In the genomic region with DNA sequence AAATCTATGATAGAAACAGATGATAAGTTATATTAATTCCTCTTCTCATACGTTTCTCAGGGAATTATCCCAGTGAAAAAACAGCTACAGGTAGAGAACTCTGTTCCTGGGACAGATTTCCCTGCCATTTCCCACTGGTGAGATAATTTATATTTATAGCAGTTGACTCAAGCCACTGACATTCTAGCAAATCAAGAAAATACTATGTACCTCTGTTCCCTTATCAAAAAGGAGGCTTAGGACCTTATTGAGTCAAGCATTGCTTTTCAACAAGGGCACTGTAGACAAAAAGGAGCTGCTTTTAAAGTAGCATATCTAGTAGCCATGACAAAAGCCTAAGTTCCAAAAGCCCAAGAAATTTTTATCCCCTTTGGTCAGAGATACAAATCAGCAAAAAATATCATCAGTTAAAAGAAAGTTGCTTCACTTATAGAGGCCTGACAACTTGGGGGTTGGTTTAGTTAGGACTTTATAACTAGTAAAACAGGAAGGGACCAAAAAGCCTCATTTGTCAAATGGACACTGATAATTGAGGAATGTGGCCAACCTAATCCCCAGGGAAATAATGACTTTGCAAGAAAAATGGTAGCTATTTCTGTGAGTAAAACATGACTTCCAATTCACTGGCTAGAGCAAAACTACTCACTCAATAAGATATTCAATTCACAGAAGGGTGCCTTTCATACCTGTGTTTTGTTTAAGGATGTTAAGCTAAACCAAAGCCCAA, we compare ENCODE assay signal across 18 cellular contexts.
"Had no signal": no experiment of that assay in that cellular context is flagged by ENCODE, and none has a peak within 500 bp of the region (broad histone marks: within the 10 kb centered on the region; RNA-seq: fewer than 3 reads in every experiment).

No MANE protein-coding gene starts in this region.

- ATAC-seq: activated CD8-positive, alpha-beta memory T cell treated with anti-CD3 and anti-CD28 coated beads, Interleukin-2, amount 10 ng/mL, durations not matched to agents 7 days and 5 days; activated T-helper 17 cell treated with anti-CD3 and anti-CD28 coated beads, Interleukin-2, amount 50 U/mL, for 72 hours; effector memory CD8-positive, alpha-beta T cell; gastrocnemius medialis; heart left ventricle; left lung; sciatic nerve; stimulated activated effector memory CD8-positive, alpha-beta T cell treated with anti-CD3 and anti-CD28 coated beads, Interleukin-12 subunit alpha, Interleukin-12 subunit beta, amount 100 ng/mL, for 72 hours; T-cell had no signal

- H3K4me3 ChIP-seq: gastrocnemius medialis, heart left ventricle, left lung, SK-N-MC had no signal

- H3K27me3 ChIP-seq: gastrocnemius medialis, heart left ventricle, left lung had no signal

- H3K9me3 ChIP-seq: gastrocnemius medialis had no signal

- H3K36me3 ChIP-seq: gastrocnemius medialis, heart left ventricle, left lung had no signal

- DNase-seq: activated B cell treated with CpG ODN at 0.5 μM for 24 hours; activated CD4-positive, alpha-beta memory T cell treated with anti-CD3 and anti-CD28 coated beads, Interleukin-2, amount 10 ng/mL, durations not matched to agents 7 days and 5 days; activated CD4-positive, alpha-beta T cell treated with anti-CD3 and anti-CD28 coated beads for 4 hours; activated CD8-positive, alpha-beta memory T cell treated with anti-CD3 and anti-CD28 coated beads, Interleukin-2, amount 10 ng/mL, durations not matched to agents 7 days and 5 days; activated naive CD4-positive, alpha-beta T cell; activated naive CD8-positive, alpha-beta T cell treated with anti-CD3 and anti-CD28 coated beads, Interleukin-2, amount 10 ng/mL, durations not matched to agents 7 days and 5 days; effector memory CD8-positive, alpha-beta T cell; gastrocnemius medialis; heart left ventricle; kidney; left lung; naive B cell; stimulated activated CD4-positive, alpha-beta T cell treated with anti-CD3 and anti-CD28 coated beads, Interleukin-4, amount 100 ng/mL, for 24 hours; T-cell had no signal

- H3K4me1 ChIP-seq: gastrocnemius medialis, heart left ventricle, left lung had no signal

- H3K27ac ChIP-seq: gastrocnemius medialis, heart left ventricle, left lung, SK-N-MC had no signal
